20 cellular contexts compared by ENCODE assay signal in the genomic region with DNA sequence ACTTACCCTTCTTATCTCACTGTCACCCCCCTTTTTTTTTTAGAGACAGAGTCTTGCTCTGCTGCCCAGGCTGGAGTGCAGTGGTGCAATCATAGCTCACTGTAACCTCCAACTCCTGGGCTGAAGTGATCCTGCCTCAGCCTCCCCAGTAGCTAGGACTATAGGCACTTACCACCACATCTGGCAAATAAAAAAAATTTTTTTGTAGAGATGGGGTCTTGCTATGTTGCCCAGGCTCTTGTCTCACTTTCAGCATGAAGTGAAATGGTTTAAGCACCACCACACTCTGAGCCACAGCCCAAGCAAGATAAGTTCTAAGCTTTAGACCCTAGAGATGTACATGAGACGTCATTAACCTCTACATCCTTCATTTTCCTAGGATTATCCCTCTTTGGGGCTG. TPM values are rescaled to one million over a fixed set of nuclear protein-coding genes. Genes with fewer than 3 reads are reported as not detected.
DNase-seq lines count a peak whose midpoint lies in the region; ATAC-seq and TF ChIP-seq lines count a peak whose summit lies in the region.
"Had no signal": no experiment of that assay in that cellular context is flagged by ENCODE, and none has a peak within 500 bp of the region (broad histone marks: within the 10 kb centered on the region; RNA-seq: fewer than 3 reads in every experiment).

No MANE protein-coding gene starts in this region.

- no TSS peak for BruUV-seq in IMR-90 (replicated peaks; lab: Mats Ljungman, UMichigan)

- no CpG with 5 or more reads among the region's 1 CpG for WGBS in IMR-90 (ENCODE audit: extremely low coverage in 2 of 2, insufficient read length in 1 of 2), 2 experiments
- 92 to 94% methylated on average over 1 of the region's 1 CpG for WGBS in aorta, 2 donors

- CTCF ChIA-PET in IMR-90 (lab: Yijun Ruan, JAX) = no interaction called here
- CTCF ChIA-PET in activated naive CD4-positive, alpha-beta T cell treated with anti-CD3 and anti-CD28 coated beads, Interleukin-2, amount 10 ng/mL, durations not matched to agents 7 days and 5 days (lab: Charles Lee) = no interaction called here

- peaks cover 33 to 94% (median 68%) of the 10 kb centered on the region in 10 experiments for H3K4me1 ChIP-seq in BLaER1 treated with 17β-estradiol and CSF1 and Interleukin-3, amounts not matched to agents 10 nM and 100 nM
- H3K4me1 ChIP-seq in IMR-90 (ENCODE audit: control insufficient read depth, insufficient read depth, low read length) (peaks cover 9% of the 10 kb centered on the region), aorta (ENCODE audit: control insufficient read depth in 1 of 2, insufficient read depth in 2 of 2, low read length in 2 of 2) (peaks cover 0 to 3% of the 10 kb centered on the region in 2 donors)
- H3K4me1 ChIP-seq: HAP-1 had no signal

- H4K5ac ChIP-seq in IMR-90 (ENCODE audit: low read depth, low read length) = no peak overlapping the region

- H3K18ac ChIP-seq in IMR-90 (ENCODE audit: low read depth, low read length) = no peak overlapping the region

- H2BK120ac ChIP-seq in IMR-90 (ENCODE audit: low read depth, low read length) = no peak overlapping the region; the same call in 1 of the 2 replicates

- DNase-seq in IMR-90 = no peak
- DNase-seq in aorta = no peak
- DNase-seq in activated naive CD4-positive, alpha-beta T cell treated with anti-CD3 and anti-CD28 coated beads, Interleukin-2, amount 10 ng/mL, durations not matched to agents 7 days and 5 days = no peak
- no peak for DNase-seq in CD14-positive monocyte (ENCODE audit: low spot score)
- DNase-seq: Calu3; CD4-positive, alpha-beta memory T cell; DMS79 treated with DMSO at 0.1 percent for 48 hours; GF-D8; GM23248; KG1 had no signal

- 0 out of 4 replicates have a peak, but pooled peaks cover 0 to 7% of the 10 kb centered on the region in 2 experiments for H3K79me1 ChIP-seq in IMR-90 (ENCODE audit: low read depth in 1 of 2, low read length in 2 of 2)

- in situ Hi-C loops in IMR-90 (cut with MboI; ENCODE audit: low sequenced_read_pairs) = no loop called here

- H3K56ac ChIP-seq in IMR-90 (ENCODE audit: extremely low read depth, insufficient read depth, low read length) = no peak overlapping the region

- no peak overlapping the region for H3K9ac ChIP-seq in BLaER1 treated with 17β-estradiol and CSF1 and Interleukin-3, amounts not matched to agents 10 nM and 100 nM
- no peak overlapping the region for H3K9ac ChIP-seq in IMR-90 (ENCODE audit: low read depth, low read length)
- H3K9ac ChIP-seq: GM23248 had no signal

- dilution Hi-C loops in IMR-90 (cut with HindIII; ENCODE audit: low sequenced_read_pairs, unreplicated experiment) = no loop called here

- no peak overlapping the region for H2BK15ac ChIP-seq in IMR-90 (ENCODE audit: low read depth, low read length)

- no peak overlapping the region for H2BK5ac ChIP-seq in IMR-90 (ENCODE audit: low read depth, low read length, poor library complexity, severe bottlenecking)

- H3K36me3 Mint-ChIP-seq in stimulated activated memory B cell treated with anti-CD40 and anti-IgM and Interleukin-4, amounts not matched to agents 10 μg/mL and 1 μg/mL and 100 μg/mL, for 72 hours = peaks cover 33% of the 10 kb centered on the region
- H3K36me3 Mint-ChIP-seq in activated naive CD4-positive, alpha-beta T cell treated with anti-CD3 and anti-CD28 coated beads, Interleukin-2, amount 10 ng/mL, durations not matched to agents 7 days and 5 days = no peaks in the 10 kb centered on the region
- H3K36me3 Mint-ChIP-seq in CD14-positive monocyte = no peaks in the 10 kb centered on the region
- H3K36me3 Mint-ChIP-seq: CD4-positive, alpha-beta memory T cell had no signal

- H3K36me3 ChIP-seq in BLaER1 treated with 17β-estradiol and CSF1 and Interleukin-3, amounts not matched to agents 10 nM and 100 nM = 0 out of 22 replicates have a peak, but pooled peaks cover 0 to 4% (median 0%) of the 10 kb centered on the region in 11 experiments
- H3K36me3 ChIP-seq in IMR-90 (ENCODE audit: control insufficient read depth, insufficient read depth, low read length) (peaks cover 55% of the 10 kb centered on the region), aorta (ENCODE audit: control insufficient read depth in 1 of 2, insufficient read depth in 2 of 2, low read length in 1 of 2) (peaks cover 18 to 23% of the 10 kb centered on the region in 2 donors)
- H3K36me3 ChIP-seq: HAP-1 had no signal

- peak overlapping the region in 3 of 11 experiments; percentile 61 to 70 (median 63); a peak in 3 of 22 replicates for H3K27ac ChIP-seq in BLaER1 treated with 17β-estradiol and CSF1 and Interleukin-3, amounts not matched to agents 10 nM and 100 nM
- H3K27ac ChIP-seq in IMR-90 (ENCODE audit: insufficient read depth, low read length) (no peak overlapping the region), aorta (ENCODE audit: low read depth in 1 of 2, low read length in 2 of 2) (peak overlapping the region; percentile 8 to 9)
- H3K27ac ChIP-seq: C4-2B, GM23248, HL-60 had no signal

- no peak overlapping the region for H2AK9ac ChIP-seq in IMR-90 (replicated peaks; ENCODE audit: low read depth, low read length, poor library complexity)

- no peaks in the 10 kb centered on the region for H3K27me3 ChIP-seq in BLaER1 treated with 17β-estradiol and CSF1 and Interleukin-3, amounts not matched to agents 10 nM and 100 nM
- H3K27me3 ChIP-seq in IMR-90 (ENCODE audit: control insufficient read depth, insufficient read depth, low read length) = no peaks in the 10 kb centered on the region
- H3K27me3 ChIP-seq in aorta (ENCODE audit: control insufficient read depth in 1 of 2, insufficient read depth in 2 of 2, low read length in 1 of 2) = no peaks in the 10 kb centered on the region

- peaks cover 12% of the 10 kb centered on the region for H3K9me1 ChIP-seq in IMR-90 (ENCODE audit: insufficient read depth, low read length)

- no peaks in the 10 kb centered on the region for H3K27me3 Mint-ChIP-seq in stimulated activated memory B cell treated with anti-CD40 and anti-IgM and Interleukin-4, amounts not matched to agents 10 μg/mL and 1 μg/mL and 100 μg/mL, for 72 hours
- H3K27me3 Mint-ChIP-seq in activated naive CD4-positive, alpha-beta T cell treated with anti-CD3 and anti-CD28 coated beads, Interleukin-2, amount 10 ng/mL, durations not matched to agents 7 days and 5 days = peaks cover 41% of the 10 kb centered on the region
- peaks cover 1 to 3% (median 2%) of the 10 kb centered on the region in 3 donors for H3K27me3 Mint-ChIP-seq in CD14-positive monocyte (ENCODE audit: low read depth in 3 of 3)
- H3K27me3 Mint-ChIP-seq: B cell had no signal

- peak overlapping the region in 1 of 2 experiments; percentile 71; a peak in 2 of 4 replicates for H4K8ac ChIP-seq in IMR-90 (ENCODE audit: low read depth in 2 of 2, low read length in 2 of 2)

- H3K4me3 Mint-ChIP-seq in stimulated activated memory B cell treated with anti-CD40 and anti-IgM and Interleukin-4, amounts not matched to agents 10 μg/mL and 1 μg/mL and 100 μg/mL, for 72 hours = no peak overlapping the region
- no peak overlapping the region for H3K4me3 Mint-ChIP-seq in activated naive CD4-positive, alpha-beta T cell treated with anti-CD3 and anti-CD28 coated beads, Interleukin-2, amount 10 ng/mL, durations not matched to agents 7 days and 5 days
- no peak overlapping the region for H3K4me3 Mint-ChIP-seq in CD14-positive monocyte
- H3K4me3 Mint-ChIP-seq: B cell; CD4-positive, alpha-beta memory T cell; IgD-negative memory B cell had no signal

- H2AK5ac ChIP-seq in IMR-90 (ENCODE audit: low read depth, low read length) = peak overlapping the region; percentile 96; the same call in 1 of the 2 replicates

- POLR2A ChIA-PET in IMR-90 (lab: Charles Lee; ENCODE audit: unreplicated experiment) = no interaction called here

- no peaks in the 10 kb centered on the region for H4K20me1 ChIP-seq in BLaER1 treated with 17β-estradiol and CSF1 and Interleukin-3, amounts not matched to agents 10 nM and 100 nM
- no peaks in the 10 kb centered on the region for H4K20me1 ChIP-seq in IMR-90 (ENCODE audit: insufficient read depth, low read length)

- intact Hi-C loops in IMR-90 (cut with micrococcal nuclease) = no loop called here
- intact Hi-C loops in aorta (cut with DNase I) = no loop called here
- intact Hi-C loops in CD14-positive monocyte (cut with micrococcal nuclease) = no loop called here

- H3K9me3 ChIP-seq in BLaER1 treated with 17β-estradiol and CSF1 and Interleukin-3, amounts not matched to agents 10 nM and 100 nM (replicated peaks in 1 of 11) = peaks cover 0 to 17% (median 8%) of the 10 kb centered on the region in 11 experiments; a peak in 7 of 22 replicates
- H3K9me3 ChIP-seq in IMR-90 (ENCODE audit: control insufficient read depth, insufficient read depth, low read length) = no peaks in the 10 kb centered on the region
- H3K9me3 ChIP-seq in aorta (ENCODE audit: control insufficient read depth, low read length) = no peaks in the 10 kb centered on the region
- H3K9me3 ChIP-seq: HAP-1 had no signal

- H3K4ac ChIP-seq in IMR-90 (ENCODE audit: low read depth, low read length) = peak overlapping the region; percentile 86; the same call in 1 of the 2 replicates

- H3K4me1 Mint-ChIP-seq in stimulated activated memory B cell treated with anti-CD40 and anti-IgM and Interleukin-4, amounts not matched to agents 10 μg/mL and 1 μg/mL and 100 μg/mL, for 72 hours = peaks cover 55% of the 10 kb centered on the region
- H3K4me1 Mint-ChIP-seq in activated naive CD4-positive, alpha-beta T cell treated with anti-CD3 and anti-CD28 coated beads, Interleukin-2, amount 10 ng/mL, durations not matched to agents 7 days and 5 days = no peaks in the 10 kb centered on the region
- peaks cover 11% of the 10 kb centered on the region for H3K4me1 Mint-ChIP-seq in CD14-positive monocyte

- no peaks in the 10 kb centered on the region for H3K9me3 Mint-ChIP-seq in stimulated activated memory B cell treated with anti-CD40 and anti-IgM and Interleukin-4, amounts not matched to agents 10 μg/mL and 1 μg/mL and 100 μg/mL, for 72 hours
- no peaks in the 10 kb centered on the region for H3K9me3 Mint-ChIP-seq in activated naive CD4-positive, alpha-beta T cell treated with anti-CD3 and anti-CD28 coated beads, Interleukin-2, amount 10 ng/mL, durations not matched to agents 7 days and 5 days
- peaks cover 0 to 2% (median 0%) of the 10 kb centered on the region in 7 donors for H3K9me3 Mint-ChIP-seq in CD14-positive monocyte
- H3K9me3 Mint-ChIP-seq: CD4-positive, alpha-beta memory T cell; IgD-negative memory B cell had no signal

- H3K14ac ChIP-seq in IMR-90 (replicated peaks; ENCODE audit: low read depth, low read length) = no peak overlapping the region

- ATAC-seq in IMR-90 (ENCODE audit: low read depth) = no peak
- no peak for ATAC-seq in stimulated activated memory B cell treated with anti-CD40 and anti-IgM and Interleukin-4, amounts not matched to agents 10 μg/mL and 1 μg/mL and 100 μg/mL, for 72 hours
- ATAC-seq in aorta (ENCODE audit: low FRiP score) = no peak
- ATAC-seq in HG03521 (IDR thresholded peaks at IDR 0.05; ENCODE audit: unreplicated experiment) = no peak

- no peak for TF ChIP-seq CTCF in IMR-90 (conservative IDR thresholded peaks at IDR 0.05; ENCODE audit: low read depth, low read length)
- TF ChIP-seq CTCF in CD14-positive monocyte (IDR thresholded peaks at IDR 0.05) = no peak

- peak overlapping the region in 8 of 11 experiments; percentile 67 to 96 (median 84); a peak in 14 of 22 replicates for H3K4me2 ChIP-seq in BLaER1 treated with 17β-estradiol and CSF1 and Interleukin-3, amounts not matched to agents 10 nM and 100 nM
- no peak overlapping the region for H3K4me2 ChIP-seq in IMR-90 (ENCODE audit: low read depth, low read length)

- TF ChIP-seq RAD21 in IMR-90 (IDR thresholded peaks at IDR 0.05; ENCODE audit: low read length) = no peak

- H3K4me3 ChIP-seq in BLaER1 treated with 17β-estradiol and CSF1 and Interleukin-3, amounts not matched to agents 10 nM and 100 nM = no peak overlapping the region
- no peak overlapping the region for H3K4me3 ChIP-seq in IMR-90 (ENCODE audit: insufficient read depth, low read depth, low read length)
- no peak overlapping the region for H3K4me3 ChIP-seq in aorta (ENCODE audit: low read length in 2 of 2)
- H3K4me3 ChIP-seq: GM23248, HAP-1 had no signal

- H3K27ac Mint-ChIP-seq in stimulated activated memory B cell treated with anti-CD40 and anti-IgM and Interleukin-4, amounts not matched to agents 10 μg/mL and 1 μg/mL and 100 μg/mL, for 72 hours = peak overlapping the region; percentile 75
- no peak overlapping the region for H3K27ac Mint-ChIP-seq in activated naive CD4-positive, alpha-beta T cell treated with anti-CD3 and anti-CD28 coated beads, Interleukin-2, amount 10 ng/mL, durations not matched to agents 7 days and 5 days
- no peak overlapping the region for H3K27ac Mint-ChIP-seq in CD14-positive monocyte
- H3K27ac Mint-ChIP-seq: IgD-negative memory B cell had no signal

- no peak overlapping the region for H3K23ac ChIP-seq in IMR-90 (ENCODE audit: low read depth, low read length)

- no peak for TF ChIP-seq POLR2A in IMR-90 (IDR thresholded peaks at IDR 0.05; ENCODE audit: low read depth, low read length)

- H2BK20ac ChIP-seq in IMR-90 (ENCODE audit: low read depth, low read length) = no peak overlapping the region

- no peak overlapping the region for H2AFZ ChIP-seq in IMR-90 (replicated peaks; ENCODE audit: low read length, poor library complexity)
- H2AFZ ChIP-seq: GM23248 had no signal

- peak overlapping the region; percentile 64; the same call in 1 of the 2 replicates for H4K91ac ChIP-seq in IMR-90 (ENCODE audit: insufficient read depth, low read depth, low read length)

RNA-seq across cellular contexts. Expression of a gene that starts 34.5 kb away (rescaled TPM):
- 1.1 and 1.4 TPM in 2 replicates for total RNA-seq in IMR-90 (2012; rRNA removed)
- 0.22 and 0.77 TPM in 2 replicates for polyA plus RNA-seq in IMR-90 (2012; rRNA removed)
- 0.08 and 0.10 TPM in 2 replicates for polyA plus RNA-seq in IMR-90 (2012; cell fraction: cytosol; rRNA removed)
- 0.34 and 1.7 TPM in 2 replicates for polyA plus RNA-seq in IMR-90 (2012; cell fraction: nucleus; rRNA removed; ENCODE audit: low replicate concordance)
- total RNA-seq in aorta = 10 to 100 TPM; 28.1 to 34.2 TPM
- polyA plus RNA-seq in aorta = 1 to 10 TPM; 1.4 to 6.3 TPM
- polyA plus RNA-seq in CD14-positive monocyte = 1 to 10 TPM; 3.5 to 5.7 TPM
- total RNA-seq: A172, HT1080 had no signal

RNA-seq across cellular contexts. Expression of a gene that starts 35.7 kb away (rescaled TPM):
- total RNA-seq in IMR-90 (2012; rRNA removed) (14.4 and 17.6 TPM in 2 replicates), aorta (100 to 1,000 TPM in 1 of 2 donors, 10 to 100 TPM in 1; 79.5 to 210 TPM)
- polyA plus RNA-seq in IMR-90 (2012; rRNA removed) (9.0 and 9.8 TPM in 2 replicates), aorta (10 to 100 TPM; 14.4 to 21.2 TPM), CD14-positive monocyte (1 to 10 TPM; 1.3 to 1.6 TPM)
- polyA plus RNA-seq in IMR-90 (2012; cell fraction: cytosol; rRNA removed) = 5.7 and 6.6 TPM in 2 replicates
- 2.9 and 7.5 TPM in 2 replicates for polyA plus RNA-seq in IMR-90 (2012; cell fraction: nucleus; rRNA removed; ENCODE audit: low replicate concordance)
- total RNA-seq: A172; CD4-positive, alpha-beta memory T cell had no signal
- polyA plus RNA-seq: CD4-positive, alpha-beta memory T cell had no signal
